1 cellular context compared by ENCODE assay signal in genomic region chr22:38766076-38766777, GRCh38.
TF ChIP-seq lines count a peak whose summit lies in the region.

No MANE protein-coding gene starts in this region.

TF ChIP-seq in HepG2, 621 proteins besides CTCF, POLR2A, EP300 and RAD21 (continued from another document and continues in another):
- TF ChIP-seq, protein P1, sequence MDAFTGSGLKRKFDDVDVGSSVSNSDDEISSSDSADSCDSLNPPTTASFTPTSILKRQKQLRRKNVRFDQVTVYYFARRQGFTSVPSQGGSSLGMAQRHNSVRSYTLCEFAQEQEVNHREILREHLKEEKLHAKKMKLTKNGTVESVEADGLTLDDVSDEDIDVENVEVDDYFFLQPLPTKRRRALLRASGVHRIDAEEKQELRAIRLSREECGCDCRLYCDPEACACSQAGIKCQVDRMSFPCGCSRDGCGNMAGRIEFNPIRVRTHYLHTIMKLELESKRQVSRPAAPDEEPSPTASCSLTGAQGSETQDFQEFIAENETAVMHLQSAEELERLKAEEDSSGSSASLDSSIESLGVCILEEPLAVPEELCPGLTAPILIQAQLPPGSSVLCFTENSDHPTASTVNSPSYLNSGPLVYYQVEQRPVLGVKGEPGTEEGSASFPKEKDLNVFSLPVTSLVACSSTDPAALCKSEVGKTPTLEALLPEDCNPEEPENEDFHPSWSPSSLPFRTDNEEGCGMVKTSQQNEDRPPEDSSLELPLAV (CRISPR knock-in tag; conservative IDR thresholded peaks at IDR 0.05; ENCODE audit: low read depth), result no peak
- no peak for TF ChIP-seq KDM5A (IDR thresholded peaks at IDR 0.05; ENCODE audit: borderline replicate concordance, low read length)
- peak; percentile 46 for TF ChIP-seq ARID5B (CRISPR knock-in tag; IDR thresholded peaks at IDR 0.05)
- TF ChIP-seq ZNF576 (CRISPR knock-in tag; IDR thresholded peaks at IDR 0.05), result peak; percentile 100
- no peak for TF ChIP-seq ZNF296 (CRISPR knock-in tag; conservative IDR thresholded peaks at IDR 0.05)
- TF ChIP-seq U2AF2 (IDR thresholded peaks at IDR 0.05; ENCODE audit: low read depth, low read length), result no peak
- 0 out of 2 replicates have a peak, but pooled peaks have one; percentile 47 for TF ChIP-seq MIER2 (CRISPR knock-in tag; IDR thresholded peaks at IDR 0.05)
- TF ChIP-seq ZBTB40 (IDR thresholded peaks at IDR 0.05), result no peak
- 0 out of 2 replicates have a peak, but pooled peaks have one; percentile 19 for TF ChIP-seq ZBTB40 (CRISPR knock-in tag; IDR thresholded peaks at IDR 0.05)
- TF ChIP-seq, protein P2, sequence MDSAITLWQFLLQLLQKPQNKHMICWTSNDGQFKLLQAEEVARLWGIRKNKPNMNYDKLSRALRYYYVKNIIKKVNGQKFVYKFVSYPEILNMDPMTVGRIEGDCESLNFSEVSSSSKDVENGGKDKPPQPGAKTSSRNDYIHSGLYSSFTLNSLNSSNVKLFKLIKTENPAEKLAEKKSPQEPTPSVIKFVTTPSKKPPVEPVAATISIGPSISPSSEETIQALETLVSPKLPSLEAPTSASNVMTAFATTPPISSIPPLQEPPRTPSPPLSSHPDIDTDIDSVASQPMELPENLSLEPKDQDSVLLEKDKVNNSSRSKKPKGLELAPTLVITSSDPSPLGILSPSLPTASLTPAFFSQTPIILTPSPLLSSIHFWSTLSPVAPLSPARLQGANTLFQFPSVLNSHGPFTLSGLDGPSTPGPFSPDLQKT (CRISPR knock-in tag; IDR thresholded peaks at IDR 0.05; ENCODE audit: borderline replicate concordance), result no peak
- no peak for TF ChIP-seq ZFYVE20 (CRISPR knock-in tag; IDR thresholded peaks at IDR 0.05; ENCODE audit: borderline replicate concordance, low read depth)
- TF ChIP-seq, protein P3, sequence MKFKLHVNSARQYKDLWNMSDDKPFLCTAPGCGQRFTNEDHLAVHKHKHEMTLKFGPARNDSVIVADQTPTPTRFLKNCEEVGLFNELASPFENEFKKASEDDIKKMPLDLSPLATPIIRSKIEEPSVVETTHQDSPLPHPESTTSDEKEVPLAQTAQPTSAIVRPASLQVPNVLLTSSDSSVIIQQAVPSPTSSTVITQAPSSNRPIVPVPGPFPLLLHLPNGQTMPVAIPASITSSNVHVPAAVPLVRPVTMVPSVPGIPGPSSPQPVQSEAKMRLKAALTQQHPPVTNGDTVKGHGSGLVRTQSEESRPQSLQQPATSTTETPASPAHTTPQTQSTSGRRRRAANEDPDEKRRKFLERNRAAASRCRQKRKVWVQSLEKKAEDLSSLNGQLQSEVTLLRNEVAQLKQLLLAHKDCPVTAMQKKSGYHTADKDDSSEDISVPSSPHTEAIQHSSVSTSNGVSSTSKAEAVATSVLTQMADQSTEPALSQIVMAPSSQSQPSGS (CRISPR knock-in tag; IDR thresholded peaks at IDR 0.05), result peak; percentile 23; the same call in 1 of the 2 replicates
- peak; percentile 47; the same call in 1 of the 2 replicates for TF ChIP-seq SALL1 (CRISPR knock-in tag; IDR thresholded peaks at IDR 0.05)
- TF ChIP-seq MXI1 (IDR thresholded peaks at IDR 0.05; ENCODE audit: borderline replicate concordance, low read depth, low read length), result peak; percentile 36; the same call in 1 of the 3 replicates
- no peak for TF ChIP-seq MLX (CRISPR knock-in tag; IDR thresholded peaks at IDR 0.05)
- no peak for TF ChIP-seq JUN (CRISPR knock-in tag; IDR thresholded peaks at IDR 0.05)
- no peak for TF ChIP-seq ZNF34 (CRISPR knock-in tag; IDR thresholded peaks at IDR 0.05; ENCODE audit: borderline replicate concordance)
- TF ChIP-seq KDM5B (CRISPR knock-in tag; IDR thresholded peaks at IDR 0.05; ENCODE audit: borderline replicate concordance), result peak; percentile 22; the same call in 1 of the 2 replicates
- TF ChIP-seq ZNF704 (CRISPR knock-in tag; IDR thresholded peaks at IDR 0.05; ENCODE audit: borderline replicate concordance), result no peak
- no peak for TF ChIP-seq ZNF407 (CRISPR knock-in tag; IDR thresholded peaks at IDR 0.05; ENCODE audit: not compliant biosample characterization)
